Comparison of ENCODE assay signal across 18 cellular contexts in genomic region chr3:152499796-152500385, GRCh38.
DNase-seq lines count a peak whose midpoint lies in the region; ATAC-seq and TF ChIP-seq lines count a peak whose summit lies in the region.
"Had no signal": no experiment of that assay in that cellular context is flagged by ENCODE, and none has a peak within 500 bp of the region (broad histone marks: within the 10 kb centered on the region; RNA-seq: fewer than 3 reads in every experiment).

No MANE protein-coding gene starts in this region.

- peak overlapping the region; percentile 11 for H3K27ac Mint-ChIP-seq in activated naive CD4-positive, alpha-beta T cell treated with anti-CD3 and anti-CD28 coated beads, Interleukin-2, amount 10 ng/mL, durations not matched to agents 7 days and 5 days
- peak overlapping the region; percentile 54 for H3K27ac Mint-ChIP-seq in activated T-helper 1 cell treated with anti-CD3 and anti-CD28 coated beads, Interleukin-12 subunit alpha, Interleukin-12 subunit beta, Interleukin-2, Interleukin-4 antibody, amounts not matched to agents 30 ng/mL and 10 ng/mL and 1 ng/mL, durations not matched to agents 14 hours and 24 hours and 36 hours
- H3K27ac Mint-ChIP-seq in stimulated activated naive B cell treated with anti-CD40 and anti-IgM and Interleukin-4, amounts not matched to agents 10 μg/mL and 1 μg/mL and 100 μg/mL, for 72 hours, result peak overlapping the region; percentile 67
- no peak overlapping the region for H3K27ac Mint-ChIP-seq in T-helper 2 cell treated with Interferon-gamma antibody and Interleukin-4, amounts not matched to agents 5 μg/mL and 100 μg/mL, for 36 hours
- H3K27ac Mint-ChIP-seq: H9 had no signal

- H3K27me3 ChIP-seq in prostate gland (replicated peaks; ENCODE audit: insufficient read depth), result no peaks in the 10 kb centered on the region

- H3K4me1 Mint-ChIP-seq in activated naive CD4-positive, alpha-beta T cell treated with anti-CD3 and anti-CD28 coated beads, Interleukin-2, amount 10 ng/mL, durations not matched to agents 7 days and 5 days, result peaks cover 17% of the 10 kb centered on the region
- peaks cover 27% of the 10 kb centered on the region for H3K4me1 Mint-ChIP-seq in activated T-helper 1 cell treated with anti-CD3 and anti-CD28 coated beads, Interleukin-12 subunit alpha, Interleukin-12 subunit beta, Interleukin-2, Interleukin-4 antibody, amounts not matched to agents 30 ng/mL and 10 ng/mL and 1 ng/mL, durations not matched to agents 14 hours and 24 hours and 36 hours (ENCODE audit: low read depth)
- peaks cover 39 to 86% of the 10 kb centered on the region in 2 donors for H3K4me1 Mint-ChIP-seq in stimulated activated naive B cell treated with anti-CD40 and anti-IgM and Interleukin-4, amounts not matched to agents 10 μg/mL and 1 μg/mL and 100 μg/mL, for 72 hours
- peaks cover 9% of the 10 kb centered on the region for H3K4me1 Mint-ChIP-seq in T-helper 2 cell treated with Interferon-gamma antibody and Interleukin-4, amounts not matched to agents 5 μg/mL and 100 μg/mL, for 36 hours (ENCODE audit: low read depth)

- DNase-seq in activated naive CD4-positive, alpha-beta T cell treated with anti-CD3 and anti-CD28 coated beads, Interleukin-2, amount 10 ng/mL, durations not matched to agents 7 days and 5 days, result no peak
- no peak for DNase-seq in activated naive CD4-positive, alpha-beta T cell treated with anti-CD3 and anti-CD28 coated beads, Interleukin-2, amount 50 U/mL, for 16 hours
- DNase-seq in activated T-helper 1 cell treated with anti-CD3 and anti-CD28 coated beads, Interleukin-12 subunit alpha, Interleukin-12 subunit beta, Interleukin-2, Interleukin-4 antibody, amounts not matched to agents 30 ng/mL and 10 ng/mL and 1 ng/mL, durations not matched to agents 14 hours and 24 hours and 36 hours (ENCODE audit: low spot score), result no peak
- DNase-seq in left colon (no peak), prostate gland (ENCODE audit: low spot score) (no peak)
- DNase-seq in stimulated activated naive B cell treated with anti-CD40 and anti-IgM and Interleukin-4, amounts not matched to agents 10 μg/mL and 1 μg/mL and 100 μg/mL, for 72 hours, result no peak
- DNase-seq in T-helper 2 cell treated with Interferon-gamma antibody and Interleukin-4, amounts not matched to agents 5 μg/mL and 100 μg/mL, for 36 hours (ENCODE audit: low spot score), result no peak
- DNase-seq: Caco-2, H9, NCI-H1105, NCI-H187, NCI-H2171 treated with DMSO at 0.1 percent for 48 hours, NCI-H510A, SHP77, SK-N-SH had no signal

- H3K36me3 Mint-ChIP-seq in activated naive CD4-positive, alpha-beta T cell treated with anti-CD3 and anti-CD28 coated beads, Interleukin-2, amount 10 ng/mL, durations not matched to agents 7 days and 5 days, result peaks cover 2% of the 10 kb centered on the region
- H3K36me3 Mint-ChIP-seq in activated T-helper 1 cell treated with anti-CD3 and anti-CD28 coated beads, Interleukin-12 subunit alpha, Interleukin-12 subunit beta, Interleukin-2, Interleukin-4 antibody, amounts not matched to agents 30 ng/mL and 10 ng/mL and 1 ng/mL, durations not matched to agents 14 hours and 24 hours and 36 hours (ENCODE audit: low read depth), result peaks cover 3% of the 10 kb centered on the region
- peaks cover 56 to 62% of the 10 kb centered on the region in 2 donors for H3K36me3 Mint-ChIP-seq in stimulated activated naive B cell treated with anti-CD40 and anti-IgM and Interleukin-4, amounts not matched to agents 10 μg/mL and 1 μg/mL and 100 μg/mL, for 72 hours
- no peaks in the 10 kb centered on the region for H3K36me3 Mint-ChIP-seq in T-helper 2 cell treated with Interferon-gamma antibody and Interleukin-4, amounts not matched to agents 5 μg/mL and 100 μg/mL, for 36 hours (ENCODE audit: low read depth)

- no peak for TF ChIP-seq CTCF in prostate gland (IDR thresholded peaks at IDR 0.05)

- H3K4me3 Mint-ChIP-seq in activated naive CD4-positive, alpha-beta T cell treated with anti-CD3 and anti-CD28 coated beads, Interleukin-2, amount 10 ng/mL, durations not matched to agents 7 days and 5 days, result no peak overlapping the region
- H3K4me3 Mint-ChIP-seq in activated T-helper 1 cell treated with anti-CD3 and anti-CD28 coated beads, Interleukin-12 subunit alpha, Interleukin-12 subunit beta, Interleukin-2, Interleukin-4 antibody, amounts not matched to agents 30 ng/mL and 10 ng/mL and 1 ng/mL, durations not matched to agents 14 hours and 24 hours and 36 hours, result no peak overlapping the region
- peak overlapping the region; percentile 26 to 28 for H3K4me3 Mint-ChIP-seq in stimulated activated naive B cell treated with anti-CD40 and anti-IgM and Interleukin-4, amounts not matched to agents 10 μg/mL and 1 μg/mL and 100 μg/mL, for 72 hours
- H3K4me3 Mint-ChIP-seq in T-helper 2 cell treated with Interferon-gamma antibody and Interleukin-4, amounts not matched to agents 5 μg/mL and 100 μg/mL, for 36 hours, result no peak overlapping the region
- H3K4me3 Mint-ChIP-seq: H9 had no signal

- no peaks in the 10 kb centered on the region for H3K4me1 ChIP-seq in prostate gland (replicated peaks)
- H3K4me1 ChIP-seq: A549, Caco-2 had no signal

- H3K9me3 Mint-ChIP-seq in activated naive CD4-positive, alpha-beta T cell treated with anti-CD3 and anti-CD28 coated beads, Interleukin-2, amount 10 ng/mL, durations not matched to agents 7 days and 5 days, result peaks cover 2% of the 10 kb centered on the region
- no peaks in the 10 kb centered on the region for H3K9me3 Mint-ChIP-seq in activated T-helper 1 cell treated with anti-CD3 and anti-CD28 coated beads, Interleukin-12 subunit alpha, Interleukin-12 subunit beta, Interleukin-2, Interleukin-4 antibody, amounts not matched to agents 30 ng/mL and 10 ng/mL and 1 ng/mL, durations not matched to agents 14 hours and 24 hours and 36 hours
- H3K9me3 Mint-ChIP-seq in stimulated activated naive B cell treated with anti-CD40 and anti-IgM and Interleukin-4, amounts not matched to agents 10 μg/mL and 1 μg/mL and 100 μg/mL, for 72 hours, result peaks cover 20 to 26% of the 10 kb centered on the region in 2 donors
- H3K9me3 Mint-ChIP-seq in T-helper 2 cell treated with Interferon-gamma antibody and Interleukin-4, amounts not matched to agents 5 μg/mL and 100 μg/mL, for 36 hours, result no peaks in the 10 kb centered on the region

- no peaks in the 10 kb centered on the region for H3K9me3 ChIP-seq in prostate gland
- H3K9me3 ChIP-seq: A549, Caco-2, SK-N-SH had no signal

- no peaks in the 10 kb centered on the region for H3K36me3 ChIP-seq in prostate gland

- TF ChIP-seq POLR2A in prostate gland (IDR thresholded peaks at IDR 0.05), result no peak

- intact Hi-C loops in activated T-helper 1 cell treated with anti-CD3 and anti-CD28 coated beads, Interleukin-12 subunit alpha, Interleukin-12 subunit beta, Interleukin-2, Interleukin-4 antibody, amounts not matched to agents 30 ng/mL and 10 ng/mL and 1 ng/mL, durations not matched to agents 14 hours and 24 hours and 36 hours (cut with micrococcal nuclease), result no loop called here
- intact Hi-C loops in left colon (cut with DNase I, micrococcal nuclease), result no loop called here
- intact Hi-C loops in prostate gland (cut with DNase I), result no loop called here

- ATAC-seq in left colon (peak; percentile 31), HG03354 (IDR thresholded peaks at IDR 0.05; ENCODE audit: poor library complexity, severe bottlenecking, unreplicated experiment) (no peak)
- ATAC-seq in stimulated activated naive B cell treated with anti-CD40 and anti-IgM and Interleukin-4, amounts not matched to agents 10 μg/mL and 1 μg/mL and 100 μg/mL, for 72 hours (replicated peaks), result peak; percentile 22 to 41
- ATAC-seq: A549 had no signal

- no peak overlapping the region for H3K4me3 ChIP-seq in prostate gland
- H3K4me3 ChIP-seq: A549 had no signal

- CTCF ChIA-PET in activated naive CD4-positive, alpha-beta T cell treated with anti-CD3 and anti-CD28 coated beads, Interleukin-2, amount 10 ng/mL, durations not matched to agents 7 days and 5 days (lab: Charles Lee), result no interaction called here

- H3K27ac ChIP-seq in prostate gland, result no peak overlapping the region
- H3K27ac ChIP-seq: A549, HL-60 had no signal

- peaks cover 11% of the 10 kb centered on the region for H3K27me3 Mint-ChIP-seq in activated naive CD4-positive, alpha-beta T cell treated with anti-CD3 and anti-CD28 coated beads, Interleukin-2, amount 10 ng/mL, durations not matched to agents 7 days and 5 days
- H3K27me3 Mint-ChIP-seq in activated T-helper 1 cell treated with anti-CD3 and anti-CD28 coated beads, Interleukin-12 subunit alpha, Interleukin-12 subunit beta, Interleukin-2, Interleukin-4 antibody, amounts not matched to agents 30 ng/mL and 10 ng/mL and 1 ng/mL, durations not matched to agents 14 hours and 24 hours and 36 hours (ENCODE audit: insufficient read depth), result peaks cover 10% of the 10 kb centered on the region
- no peaks in the 10 kb centered on the region for H3K27me3 Mint-ChIP-seq in stimulated activated naive B cell treated with anti-CD40 and anti-IgM and Interleukin-4, amounts not matched to agents 10 μg/mL and 1 μg/mL and 100 μg/mL, for 72 hours
- H3K27me3 Mint-ChIP-seq in T-helper 2 cell treated with Interferon-gamma antibody and Interleukin-4, amounts not matched to agents 5 μg/mL and 100 μg/mL, for 36 hours (ENCODE audit: low read depth), result peaks cover 15% of the 10 kb centered on the region

- WGBS in prostate gland, result 44% methylated on average over 4 of the region's 4 CpGs

Comparison
In these comparisons a context has a peak if more than half of its experiments do, and no peak if none do; other contexts are left out.
1. H3K4me3 Mint-ChIP-seq: peak in stimulated activated naive B cell treated with anti-CD40 and anti-IgM and Interleukin-4, amounts not matched to agents 10 μg/mL and 1 μg/mL and 100 μg/mL, for 72 hours (2 of 2); none in activated naive CD4-positive, alpha-beta T cell treated with anti-CD3 and anti-CD28 coated beads, Interleukin-2, amount 10 ng/mL, durations not matched to agents 7 days and 5 days (single experiment), activated T-helper 1 cell treated with anti-CD3 and anti-CD28 coated beads, Interleukin-12 subunit alpha, Interleukin-12 subunit beta, Interleukin-2, Interleukin-4 antibody, amounts not matched to agents 30 ng/mL and 10 ng/mL and 1 ng/mL, durations not matched to agents 14 hours and 24 hours and 36 hours (single experiment) and T-helper 2 cell treated with Interferon-gamma antibody and Interleukin-4, amounts not matched to agents 5 μg/mL and 100 μg/mL, for 36 hours (single experiment).